ENCODE assay signal across 24 cellular contexts in genomic region chr15:74454764-74455500, GRCh38. TPM values are rescaled to one million over a fixed set of nuclear protein-coding genes. Genes with fewer than 3 reads are reported as not detected.
DNase-seq lines count a peak whose midpoint lies in the region; ATAC-seq, FAIRE-seq and TF ChIP-seq lines count a peak whose summit lies in the region.
"Had no signal": no experiment of that assay in that cellular context is flagged by ENCODE, and none has a peak within 500 bp of the region (broad histone marks: within the 10 kb centered on the region; RNA-seq: fewer than 3 reads in every experiment).

No MANE protein-coding gene starts in this region.

- H3K36me3 Mint-ChIP-seq in CD4-positive, CD25-positive, alpha-beta regulatory T cell = peaks cover 47% of the 10 kb centered on the region
- peaks cover 11% of the 10 kb centered on the region for H3K36me3 Mint-ChIP-seq in T-helper 17 cell (ENCODE audit: low read depth)
- H3K36me3 Mint-ChIP-seq in endothelial cell (ENCODE audit: low read depth, unreplicated experiment) = peaks cover 28% of the 10 kb centered on the region

- H3K4me1 Mint-ChIP-seq in CD4-positive, CD25-positive, alpha-beta regulatory T cell = peaks cover 5 to 37% (median 30%) of the 10 kb centered on the region in 4 donors
- H3K4me1 Mint-ChIP-seq in T-helper 17 cell (peaks cover 10% of the 10 kb centered on the region), endothelial cell (ENCODE audit: unreplicated experiment) (peaks cover 53% of the 10 kb centered on the region)

- H3K27ac ChIP-seq in CD4-positive, CD25-positive, alpha-beta regulatory T cell (ENCODE audit: insufficient read depth, low read length, poor library complexity, severe bottlenecking) = no peak overlapping the region
- H3K27ac ChIP-seq in adrenal gland = no peak overlapping the region
- H3K27ac ChIP-seq: brain microvascular endothelial cell, GM23248, sigmoid colon, tibial nerve had no signal

- peaks cover 69% of the 10 kb centered on the region for H3K36me3 ChIP-seq in CD4-positive, CD25-positive, alpha-beta regulatory T cell (ENCODE audit: control insufficient read depth, insufficient read depth, low read length)
- H3K36me3 ChIP-seq in adrenal gland (replicated peaks in 1 of 2) = peaks cover 0 to 55% of the 10 kb centered on the region in 2 donors

- no peak for DNase-seq in CD4-positive, CD25-positive, alpha-beta regulatory T cell
- DNase-seq in GM19239 (ENCODE audit: insufficient read length, low spot score) = no peak
- no peak for DNase-seq in T-helper 17 cell
- no peak for DNase-seq in endothelial cell (ENCODE audit: low spot score)
- no peak for DNase-seq in HPDE6-E6E7 (ENCODE audit: extremely low spot score)
- DNase-seq in adrenal gland = no peak
- DNase-seq in cortex of kidney (lab: John Stamatoyannopoulos, UW) = no peak
- no peak for DNase-seq in omental fat pad (ENCODE audit: low spot score)
- DNase-seq: activated CD4-positive, alpha-beta T cell treated with anti-CD3 and anti-CD28 coated beads, Interleukin-2, amount 50 U/mL, for 4 hours; CD4-positive, alpha-beta T cell; endodermal cell; GF-D8; left colon; mesendoderm; naive thymus-derived CD4-positive, alpha-beta T cell; NCI-H1417; NCI-H526 treated with DMSO at 0.1 percent for 48 hours; sigmoid colon; SW 1271 had no signal

- intact Hi-C loops in adrenal gland (cut with DNase I) = no loop called here

- H3K9me3 Mint-ChIP-seq in CD4-positive, CD25-positive, alpha-beta regulatory T cell = no peaks in the 10 kb centered on the region
- no peaks in the 10 kb centered on the region for H3K9me3 Mint-ChIP-seq in endothelial cell (ENCODE audit: unreplicated experiment)
- H3K9me3 Mint-ChIP-seq: activated naive CD4-positive, alpha-beta T cell treated with anti-CD3 and anti-CD28 coated beads, Interleukin-2, amount 50 U/mL, for 72 hours; CD4-positive, alpha-beta T cell; endodermal cell; naive thymus-derived CD4-positive, alpha-beta T cell had no signal

- H3K4me3 Mint-ChIP-seq in CD4-positive, CD25-positive, alpha-beta regulatory T cell = peak overlapping the region in 3 of 4 donors; percentile 33 to 74 (median 51)
- H3K4me3 Mint-ChIP-seq in T-helper 17 cell (peak overlapping the region; percentile 28), endothelial cell (ENCODE audit: unreplicated experiment) (no peak overlapping the region)
- H3K4me3 Mint-ChIP-seq: CD4-positive, alpha-beta T cell; endodermal cell had no signal

- no peaks in the 10 kb centered on the region for H3K27me3 ChIP-seq in CD4-positive, CD25-positive, alpha-beta regulatory T cell (ENCODE audit: control insufficient read depth, insufficient read depth, low read length)
- no peaks in the 10 kb centered on the region for H3K27me3 ChIP-seq in adrenal gland
- H3K27me3 ChIP-seq: brain microvascular endothelial cell, sigmoid colon, tibial nerve had no signal

- ATAC-seq in CD4-positive, CD25-positive, alpha-beta regulatory T cell (ENCODE audit: low read depth in 2 of 2) = no peak
- no peak for ATAC-seq in T-helper 17 cell
- ATAC-seq in omental fat pad (ENCODE audit: low FRiP score) = no peak
- ATAC-seq: left colon; naive thymus-derived CD4-positive, alpha-beta T cell; Right ventricle myocardium inferior had no signal

- TF ChIP-seq CTCF in endothelial cell (IDR thresholded peaks at IDR 0.05; ENCODE audit: unreplicated experiment) (no peak), adrenal gland (IDR thresholded peaks at IDR 0.05) (no peak), omental fat pad (IDR thresholded peaks at IDR 0.05) (no peak)

- H3K4me1 ChIP-seq in CD4-positive, CD25-positive, alpha-beta regulatory T cell (ENCODE audit: control insufficient read depth, insufficient read depth, low read length, poor library complexity, severe bottlenecking) = peaks cover 14% of the 10 kb centered on the region
- H3K4me1 ChIP-seq in adrenal gland (replicated peaks in 1 of 2) = peaks cover 0 to 2% of the 10 kb centered on the region in 2 donors

- peak overlapping the region in 2 of 3 donors; percentile 36 to 75 for H3K27ac Mint-ChIP-seq in CD4-positive, CD25-positive, alpha-beta regulatory T cell
- peak overlapping the region; percentile 14 for H3K27ac Mint-ChIP-seq in T-helper 17 cell
- H3K27ac Mint-ChIP-seq in endothelial cell (ENCODE audit: unreplicated experiment) = peak overlapping the region; percentile 93
- H3K27ac Mint-ChIP-seq: CD4-positive, alpha-beta T cell; endodermal cell had no signal

- TF ChIP-seq POLR2A in adrenal gland (IDR thresholded peaks at IDR 0.05) = no peak

- no peak overlapping the region for H3K4me3 ChIP-seq in CD4-positive, CD25-positive, alpha-beta regulatory T cell (ENCODE audit: low read depth, low read length)
- H3K4me3 ChIP-seq in adrenal gland = no peak overlapping the region
- H3K4me3 ChIP-seq: GM23248, sigmoid colon, tibial nerve had no signal

- no peaks in the 10 kb centered on the region for H3K27me3 Mint-ChIP-seq in CD4-positive, CD25-positive, alpha-beta regulatory T cell
- H3K27me3 Mint-ChIP-seq in T-helper 17 cell (no peaks in the 10 kb centered on the region), endothelial cell (ENCODE audit: unreplicated experiment) (peaks cover 2% of the 10 kb centered on the region)
- H3K27me3 Mint-ChIP-seq: CD4-positive, alpha-beta T cell; naive thymus-derived CD4-positive, alpha-beta T cell had no signal

- no peaks in the 10 kb centered on the region for H3K9me3 ChIP-seq in CD4-positive, CD25-positive, alpha-beta regulatory T cell (ENCODE audit: control insufficient read depth in 2 of 2, low read length in 2 of 2)
- H3K9me3 ChIP-seq in T-helper 17 cell (ENCODE audit: control insufficient read depth, low read length, poor library complexity, severe bottlenecking) (no peaks in the 10 kb centered on the region), adrenal gland (replicated peaks in 1 of 3) (no peaks in the 10 kb centered on the region)
- H3K9me3 ChIP-seq: sigmoid colon, tibial nerve had no signal

- peak; percentile 79 for FAIRE-seq in GM19239 (lab: Jason Lieb, UNC)

RNA-seq across cellular contexts. Expression of gene UBL7, which starts 6.0 kb away (rescaled TPM):
- total RNA-seq in CD4-positive, CD25-positive, alpha-beta regulatory T cell = 30.9 TPM
- 100 to 1,000 TPM; 123 to 177 (median 144) TPM for polyA plus RNA-seq in CD4-positive, CD25-positive, alpha-beta regulatory T cell
- 10 to 100 TPM; 28.0 to 28.2 TPM for total RNA-seq in T-helper 17 cell
- total RNA-seq in endothelial cell (ENCODE audit: unreplicated experiment) = 79.9 TPM
- 10 to 100 TPM; 47.7 to 85.0 (median 59.2) TPM for total RNA-seq in adrenal gland
- 10 to 100 TPM; 16.0 to 46.1 (median 31.2) TPM for polyA plus RNA-seq in adrenal gland
- total RNA-seq in omental fat pad = 10 to 100 TPM; 28.0 to 39.2 (median 34.8) TPM

RNA-seq across cellular contexts. Expression of gene SEMA7A, which starts 21.2 kb away (rescaled TPM):
- total RNA-seq in CD4-positive, CD25-positive, alpha-beta regulatory T cell = 5.0 TPM
- under 1 TPM in 3 of 4 donors, not detected in 1; 0.09 to 0.39 (median 0.11) TPM for polyA plus RNA-seq in CD4-positive, CD25-positive, alpha-beta regulatory T cell
- total RNA-seq in T-helper 17 cell = 1 to 10 TPM; 2.2 to 3.6 TPM
- 41.4 TPM for total RNA-seq in endothelial cell (ENCODE audit: unreplicated experiment)
- total RNA-seq in adrenal gland = 1 to 10 TPM; 1.3 to 6.6 (median 3.4) TPM
- polyA plus RNA-seq in adrenal gland = 1 to 10 TPM; 2.9 to 5.0 (median 3.9) TPM
- total RNA-seq in omental fat pad = 1 to 10 TPM; 1.2 to 7.6 (median 3.4) TPM
- polyA plus RNA-seq: naive thymus-derived CD4-positive, alpha-beta T cell had no signal

Comparison
In these comparisons a context has a peak if more than half of its experiments do, and no peak if none do; other contexts are left out.
1. H3K27ac Mint-ChIP-seq: peak in every context shown above with its lines; median percentile 93 in endothelial cell; 56 in CD4-positive, CD25-positive, alpha-beta regulatory T cell; 14 in T-helper 17 cell.